In genomic region chr6:106112446-106112845, GRCh38 we compare ENCODE assay signal across 14 cellular contexts. TPM values are rescaled to one million over a fixed set of nuclear protein-coding genes. Genes with fewer than 3 reads are reported as not detected.
A peak's percentile ranks its signal among the peaks of the same experiment; 100 is the strongest.
DNase-seq lines count a peak whose midpoint lies in the region; ATAC-seq and TF ChIP-seq lines count a peak whose summit lies in the region.
"Had no signal": no experiment of that assay in that cellular context is flagged by ENCODE, and none has a peak within 500 bp of the region (broad histone marks: within the 10 kb centered on the region; RNA-seq: fewer than 3 reads in every experiment).

No MANE protein-coding gene starts in this region.

- H3K4me3 ChIP-seq in CD4-positive, CD25-positive, alpha-beta regulatory T cell (ENCODE audit: low read depth, low read length): peak overlapping the region; percentile 81
- H3K4me3 ChIP-seq in upper lobe of left lung: no peak overlapping the region
- H3K4me3 ChIP-seq: ovary, suprapubic skin had no signal

- no peaks in the 10 kb centered on the region for H3K9me3 Mint-ChIP-seq in CD4-positive, CD25-positive, alpha-beta regulatory T cell
- H3K9me3 Mint-ChIP-seq in effector memory CD8-positive, alpha-beta T cell: no peaks in the 10 kb centered on the region

- H3K36me3 ChIP-seq in CD4-positive, CD25-positive, alpha-beta regulatory T cell (ENCODE audit: control insufficient read depth, insufficient read depth, low read length): peaks cover 27% of the 10 kb centered on the region
- H3K36me3 ChIP-seq in upper lobe of left lung: peaks cover 0 to 9% (median 3%) of the 10 kb centered on the region in 4 donors
- H3K36me3 ChIP-seq: ovary had no signal

- H3K27me3 Mint-ChIP-seq in CD4-positive, CD25-positive, alpha-beta regulatory T cell: no peaks in the 10 kb centered on the region
- H3K27me3 Mint-ChIP-seq in T-helper 17 cell: no peaks in the 10 kb centered on the region
- no peaks in the 10 kb centered on the region for H3K27me3 Mint-ChIP-seq in effector memory CD8-positive, alpha-beta T cell

- H3K4me1 ChIP-seq in CD4-positive, CD25-positive, alpha-beta regulatory T cell (ENCODE audit: control insufficient read depth, insufficient read depth, low read length, poor library complexity, severe bottlenecking): peaks cover 83% of the 10 kb centered on the region
- H3K4me1 ChIP-seq in upper lobe of left lung: peaks cover 0 to 18% (median 7%) of the 10 kb centered on the region in 4 donors
- H3K4me1 ChIP-seq: foreskin keratinocyte had no signal

- no peak for TF ChIP-seq POLR2A in upper lobe of left lung (IDR thresholded peaks at IDR 0.05)

- peak overlapping the region; percentile 43 for H3K27ac ChIP-seq in CD4-positive, CD25-positive, alpha-beta regulatory T cell (ENCODE audit: insufficient read depth, low read length, poor library complexity, severe bottlenecking)
- H3K27ac ChIP-seq in substantia nigra (ENCODE audit: low read depth, low read length, poor library complexity, severe bottlenecking) (no peak overlapping the region), upper lobe of left lung (no peak overlapping the region)
- H3K27ac ChIP-seq: foreskin keratinocyte, ovary, suprapubic skin had no signal

- H3K27me3 ChIP-seq in CD4-positive, CD25-positive, alpha-beta regulatory T cell (ENCODE audit: control insufficient read depth, insufficient read depth, low read length): no peaks in the 10 kb centered on the region
- no peaks in the 10 kb centered on the region for H3K27me3 ChIP-seq in upper lobe of left lung
- H3K27me3 ChIP-seq: foreskin keratinocyte, ovary, suprapubic skin had no signal

- H3K36me3 Mint-ChIP-seq in CD4-positive, CD25-positive, alpha-beta regulatory T cell: peaks cover 18% of the 10 kb centered on the region
- H3K36me3 Mint-ChIP-seq in T-helper 17 cell (ENCODE audit: low read depth): peaks cover 6% of the 10 kb centered on the region
- H3K36me3 Mint-ChIP-seq in effector memory CD8-positive, alpha-beta T cell (ENCODE audit: insufficient read depth): peaks cover 42% of the 10 kb centered on the region

- TF ChIP-seq CTCF in upper lobe of left lung (IDR thresholded peaks at IDR 0.05): no peak

- no peak for DNase-seq in CD4-positive, CD25-positive, alpha-beta regulatory T cell
- DNase-seq in ELR (ENCODE audit: low read depth): peak; percentile 53
- no peak for DNase-seq in T-helper 17 cell
- no peak for DNase-seq in effector memory CD8-positive, alpha-beta T cell
- DNase-seq in substantia nigra (lab: John Stamatoyannopoulos, UW): no peak
- DNase-seq in upper lobe of left lung: no peak
- DNase-seq in DMS79 (lab: John Stamatoyannopoulos, UW): no peak
- DNase-seq: activated CD4-positive, CD25-positive, alpha-beta regulatory T cell treated with anti-CD3 and anti-CD28 coated beads, Interleukin-2, amount 50 U/mL, for 72 hours; anterior cingulate cortex; foreskin keratinocyte; ovary; stimulated activated CD4-positive, alpha-beta T cell treated with anti-CD3 and anti-CD28 coated beads, Interleukin-2, amount 100 ng/mL, for 24 hours had no signal

- peak in 1 of 2 donors; percentile 24 for ATAC-seq in CD4-positive, CD25-positive, alpha-beta regulatory T cell (ENCODE audit: low read depth in 2 of 2)
- ATAC-seq in T-helper 17 cell: peak; percentile 22
- ATAC-seq in effector memory CD8-positive, alpha-beta T cell (replicated peaks): no peak
- ATAC-seq in upper lobe of left lung (ENCODE audit: low FRiP score in 2 of 2): no peak
- ATAC-seq: foreskin keratinocyte, left lobe of liver had no signal

- H3K27ac Mint-ChIP-seq in CD4-positive, CD25-positive, alpha-beta regulatory T cell: peak overlapping the region; percentile 32 to 81 (median 50)
- H3K27ac Mint-ChIP-seq in T-helper 17 cell: peak overlapping the region; percentile 93
- H3K27ac Mint-ChIP-seq in effector memory CD8-positive, alpha-beta T cell: peak overlapping the region; percentile 94

- peak overlapping the region; percentile 8 to 74 (median 50) for H3K4me3 Mint-ChIP-seq in CD4-positive, CD25-positive, alpha-beta regulatory T cell
- peak overlapping the region; percentile 82 for H3K4me3 Mint-ChIP-seq in T-helper 17 cell
- H3K4me3 Mint-ChIP-seq in effector memory CD8-positive, alpha-beta T cell: peak overlapping the region; percentile 61 to 81

- WGBS in upper lobe of left lung, 2 donors: 50 to 58% methylated on average over 2 of the region's 2 CpGs

- H3K9me3 ChIP-seq in CD4-positive, CD25-positive, alpha-beta regulatory T cell (ENCODE audit: control insufficient read depth in 2 of 2, low read length in 2 of 2): no peaks in the 10 kb centered on the region
- H3K9me3 ChIP-seq in T-helper 17 cell (ENCODE audit: control insufficient read depth, low read length, poor library complexity, severe bottlenecking) (no peaks in the 10 kb centered on the region), upper lobe of left lung (no peaks in the 10 kb centered on the region)
- H3K9me3 ChIP-seq: ovary, suprapubic skin had no signal

- peaks cover 62 to 88% (median 74%) of the 10 kb centered on the region in 4 donors for H3K4me1 Mint-ChIP-seq in CD4-positive, CD25-positive, alpha-beta regulatory T cell
- H3K4me1 Mint-ChIP-seq in T-helper 17 cell: peaks cover 58% of the 10 kb centered on the region
- peaks cover 68 to 83% of the 10 kb centered on the region in 2 donors for H3K4me1 Mint-ChIP-seq in effector memory CD8-positive, alpha-beta T cell (ENCODE audit: low read depth in 2 of 2)

- no peak for TF ChIP-seq EP300 in upper lobe of left lung (IDR thresholded peaks at IDR 0.05)

RNA-seq across cellular contexts. Expression of gene PRDM1, which starts 26.3 kb away (rescaled TPM):
- total RNA-seq in CD4-positive, CD25-positive, alpha-beta regulatory T cell: 327 TPM
- 10 to 100 TPM; 48.6 to 71.6 (median 64.7) TPM for polyA plus RNA-seq in CD4-positive, CD25-positive, alpha-beta regulatory T cell
- total RNA-seq in T-helper 17 cell (100 to 1,000 TPM; 122 to 141 TPM), upper lobe of left lung (10 to 100 TPM in 5 of 6 donors, 1 to 10 TPM in 1; 6.2 to 32.2 (median 12.9) TPM)
